Comparison of ENCODE assay signal across 2 cellular contexts in genomic region chr19:5829567-5830315, GRCh38.
TF ChIP-seq lines count a peak whose summit lies in the region.

No MANE protein-coding gene starts in this region.

TF ChIP-seq in HCT116, 20 proteins besides CTCF, POLR2A, EP300 and RAD21:
- TF ChIP-seq FOSL1 (IDR thresholded peaks at IDR 0.05; ENCODE audit: low read depth) (no peak), POLR2AphosphoS5 (IDR thresholded peaks at IDR 0.05; ENCODE audit: low read depth, low read length) (no peak), ZFX (IDR thresholded peaks at IDR 0.05) (no peak), ELF1 (IDR thresholded peaks at IDR 0.05; ENCODE audit: borderline replicate concordance, low read depth) (no peak)

TF ChIP-seq in K562, 482 proteins besides CTCF, POLR2A, EP300 and RAD21:
- no peak for TF ChIP-seq COPS2 (conservative IDR thresholded peaks at IDR 0.05)
- TF ChIP-seq KDM1A (IDR thresholded peaks at IDR 0.05) = peak in 1 of 2 experiments; percentile 35; a peak in 1 of 4 replicates
- TF ChIP-seq RBM25 (IDR thresholded peaks at IDR 0.05; ENCODE audit: low read depth, low read length, severe bottlenecking) = peak; percentile 47
- TF ChIP-seq PCBP1 (IDR thresholded peaks at IDR 0.05; ENCODE audit: low read depth, low read length, poor library complexity, severe bottlenecking) = peak; percentile 39
- TF ChIP-seq BCOR (IDR thresholded peaks at IDR 0.05) = peak; percentile 63
- peak; percentile 87 for TF ChIP-seq ZBTB33 (CRISPR knock-in tag; IDR thresholded peaks at IDR 0.05)
- no peak for TF ChIP-seq ZNF398 (CRISPR knock-in tag; IDR thresholded peaks at IDR 0.05)
- no peak for TF ChIP-seq ESRRB (CRISPR knock-in tag; IDR thresholded peaks at IDR 0.05; ENCODE audit: borderline replicate concordance)
